1 cellular context compared by ENCODE assay signal in genomic region chr11:65637794-65638317, GRCh38.
A peak's percentile ranks its signal among the peaks of the same experiment; 100 is the strongest.
TF ChIP-seq lines count a peak whose summit lies in the region.

SIPA1 (plus strand) TSS chr11:65638101; CDS start chr11:65640922, 2,821 bp downstream.

TF ChIP-seq in HepG2, 621 proteins besides CTCF, POLR2A, EP300 and RAD21 (continued from another document and continues in another):
- TF ChIP-seq ARID3A (IDR thresholded peaks at IDR 0.05; ENCODE audit: low read depth, low read length): no peak
- no peak for TF ChIP-seq ARHGAP35 (CRISPR knock-in tag; IDR thresholded peaks at IDR 0.05; ENCODE audit: borderline replicate concordance)
- no peak for TF ChIP-seq ZBTB26 (CRISPR knock-in tag; IDR thresholded peaks at IDR 0.05; ENCODE audit: borderline replicate concordance)
- peak; percentile 92 for TF ChIP-seq ZNF691 (CRISPR knock-in tag; IDR thresholded peaks at IDR 0.05; ENCODE audit: borderline replicate concordance, low read depth)
- no peak for TF ChIP-seq ZC3H4 (CRISPR knock-in tag; IDR thresholded peaks at IDR 0.05; ENCODE audit: borderline replicate concordance)
- 0 out of 2 replicates have a peak, but pooled peaks have one; percentile 56 for TF ChIP-seq AHDC1 (CRISPR knock-in tag; IDR thresholded peaks at IDR 0.05; ENCODE audit: borderline replicate concordance)
- TF ChIP-seq ZBTB42 (CRISPR knock-in tag; IDR thresholded peaks at IDR 0.05): no peak
- TF ChIP-seq NR3C1 (CRISPR knock-in tag; IDR thresholded peaks at IDR 0.05): no peak
- TF ChIP-seq DR1 (CRISPR knock-in tag; IDR thresholded peaks at IDR 0.05): 0 out of 2 replicates have a peak, but pooled peaks have one; percentile 2
- no peak for TF ChIP-seq FOXK2 (IDR thresholded peaks at IDR 0.05)
- no peak for TF ChIP-seq TCF7L2 (IDR thresholded peaks at IDR 0.05; ENCODE audit: low read depth, low read length)
- TF ChIP-seq MIER3 (CRISPR knock-in tag; IDR thresholded peaks at IDR 0.05; ENCODE audit: borderline replicate concordance): no peak
- TF ChIP-seq NCOA1 (CRISPR knock-in tag; IDR thresholded peaks at IDR 0.05): no peak
- TF ChIP-seq SRSF4 (IDR thresholded peaks at IDR 0.05; ENCODE audit: low read depth, low read length, poor library complexity, severe bottlenecking): no peak
- TF ChIP-seq JUND (CRISPR knock-in tag; IDR thresholded peaks at IDR 0.05): no peak
- no peak for TF ChIP-seq ZNF101 (CRISPR knock-in tag; IDR thresholded peaks at IDR 0.05; ENCODE audit: borderline replicate concordance, low read depth)
- TF ChIP-seq ELK4 (CRISPR knock-in tag; IDR thresholded peaks at IDR 0.05; ENCODE audit: borderline replicate concordance): no peak
- TF ChIP-seq THAP11 (CRISPR knock-in tag; IDR thresholded peaks at IDR 0.05): 0 out of 2 replicates have a peak, but pooled peaks have one; percentile 10
- TF ChIP-seq SIN3A (IDR thresholded peaks at IDR 0.05; ENCODE audit: borderline replicate concordance, low read depth, low read length): peak; percentile 71; the same call in 1 of the 2 replicates
- peak; percentile 31; the same call in 1 of the 2 replicates for TF ChIP-seq TFDP1 (CRISPR knock-in tag; IDR thresholded peaks at IDR 0.05; ENCODE audit: borderline replicate concordance)
- no peak for TF ChIP-seq HMGA1 (CRISPR knock-in tag; conservative IDR thresholded peaks at IDR 0.05)
- no peak for TF ChIP-seq MATR3 (CRISPR knock-in tag; IDR thresholded peaks at IDR 0.05)
- TF ChIP-seq ZNF761 (CRISPR knock-in tag; conservative IDR thresholded peaks at IDR 0.05): no peak
- TF ChIP-seq ZNF224 (CRISPR knock-in tag; IDR thresholded peaks at IDR 0.05): no peak
- TF ChIP-seq ZNF670 (CRISPR knock-in tag; IDR thresholded peaks at IDR 0.05; ENCODE audit: borderline replicate concordance): peak; percentile 82; the same call in 1 of the 2 replicates
- TF ChIP-seq TFE3 (CRISPR knock-in tag; IDR thresholded peaks at IDR 0.05): no peak
- TF ChIP-seq ATF7-NPFF (CRISPR knock-in tag; IDR thresholded peaks at IDR 0.05; ENCODE audit: low read depth): peak; percentile 15; the same call in 1 of the 2 replicates
- TF ChIP-seq RFX3 (CRISPR knock-in tag; IDR thresholded peaks at IDR 0.05): no peak
- TF ChIP-seq ZNF124 (CRISPR knock-in tag; IDR thresholded peaks at IDR 0.05): 0 out of 2 replicates have a peak, but pooled peaks have one; percentile 14
- no peak; the same call in 1 of the 2 replicates for TF ChIP-seq ZNF563 (CRISPR knock-in tag; IDR thresholded peaks at IDR 0.05)
- TF ChIP-seq TRAFD1 (CRISPR knock-in tag; IDR thresholded peaks at IDR 0.05; ENCODE audit: borderline replicate concordance): no peak
- no peak for TF ChIP-seq ZNF431 (CRISPR knock-in tag; IDR thresholded peaks at IDR 0.05; ENCODE audit: borderline replicate concordance, low read depth)
- no peak for TF ChIP-seq HNRNPUL1 (IDR thresholded peaks at IDR 0.05; ENCODE audit: low read depth, low read length)
- no peak for TF ChIP-seq ZNF136 (CRISPR knock-in tag; IDR thresholded peaks at IDR 0.05; ENCODE audit: low read depth)
- TF ChIP-seq ETV6 (CRISPR knock-in tag; conservative IDR thresholded peaks at IDR 0.05): no peak
- TF ChIP-seq ZFP82 (CRISPR knock-in tag; IDR thresholded peaks at IDR 0.05; ENCODE audit: borderline replicate concordance): peak; percentile 78; the same call in 1 of the 2 replicates
- no peak for TF ChIP-seq ZFP41 (CRISPR knock-in tag; IDR thresholded peaks at IDR 0.05; ENCODE audit: borderline replicate concordance)
- no peak for TF ChIP-seq ZNF704 (CRISPR knock-in tag; IDR thresholded peaks at IDR 0.05; ENCODE audit: borderline replicate concordance)
- TF ChIP-seq KAT7 (CRISPR knock-in tag; IDR thresholded peaks at IDR 0.05; ENCODE audit: borderline replicate concordance): peak; percentile 67; the same call in 1 of the 2 replicates
- no peak for TF ChIP-seq ZHX1 (CRISPR knock-in tag; IDR thresholded peaks at IDR 0.05; ENCODE audit: low read depth)
- TF ChIP-seq CREBL2 (CRISPR knock-in tag; IDR thresholded peaks at IDR 0.05; ENCODE audit: borderline replicate concordance): no peak
- no peak for TF ChIP-seq NFRKB (IDR thresholded peaks at IDR 0.05)
- TF ChIP-seq JDP2 (CRISPR knock-in tag; IDR thresholded peaks at IDR 0.05; ENCODE audit: borderline replicate concordance): no peak
- TF ChIP-seq SNAI1 (CRISPR knock-in tag; IDR thresholded peaks at IDR 0.05; ENCODE audit: borderline replicate concordance): no peak
